Comparison of ENCODE assay signal across 14 cellular contexts in genomic region chr18:70158992-70159717, GRCh38. TPM values are rescaled to one million over a fixed set of nuclear protein-coding genes. Genes with fewer than 3 reads are reported as not detected.
A peak's percentile ranks its signal among the peaks of the same experiment; 100 is the strongest.
DNase-seq lines count a peak whose midpoint lies in the region; ATAC-seq and TF ChIP-seq lines count a peak whose summit lies in the region.
"Had no signal": no experiment of that assay in that cellular context is flagged by ENCODE, and none has a peak within 500 bp of the region (broad histone marks: within the 10 kb centered on the region; RNA-seq: fewer than 3 reads in every experiment).

No MANE protein-coding gene starts in this region.

- no TSS peak for BruUV-seq in IMR-90 (replicated peaks; lab: Mats Ljungman, UMichigan)

- no peak overlapping the region for H3K56ac ChIP-seq in IMR-90 (ENCODE audit: extremely low read depth, insufficient read depth, low read length)

- ATAC-seq in GM18870 (IDR thresholded peaks at IDR 0.05; ENCODE audit: unreplicated experiment) (peak; percentile 95), GM21526 (IDR thresholded peaks at IDR 0.05; ENCODE audit: low FRiP score, unreplicated experiment) (peak; percentile 94), HG03025 (IDR thresholded peaks at IDR 0.05; ENCODE audit: low FRiP score, unreplicated experiment) (peak; percentile 95), IMR-90 (ENCODE audit: low read depth) (no peak), psoas muscle (no peak)
- ATAC-seq: naive thymus-derived CD8-positive, alpha-beta T cell had no signal

- H3K4me1 ChIP-seq in IMR-90 (ENCODE audit: control insufficient read depth, insufficient read depth, low read length) (peaks cover 2% of the 10 kb centered on the region), psoas muscle (no peaks in the 10 kb centered on the region)
- H3K4me1 ChIP-seq: vagina had no signal

- H3K4ac ChIP-seq in IMR-90 (ENCODE audit: low read depth, low read length) = no peak overlapping the region

- WGBS in IMR-90 (ENCODE audit: extremely low coverage in 2 of 2, insufficient read length in 1 of 2), 2 experiments = no CpG with 5 or more reads among the region's 3 CpGs
- 96 to 98% (median 97%) methylated on average over 3 of the region's 3 CpGs for WGBS in psoas muscle, 3 donors

- H3K9me1 ChIP-seq in IMR-90 (ENCODE audit: insufficient read depth, low read length) = peaks cover 3% of the 10 kb centered on the region; the same call in 1 of the 2 replicates

- peaks cover 4% of the 10 kb centered on the region; the same call in 1 of the 2 replicates for H3K9me3 ChIP-seq in IMR-90 (ENCODE audit: control insufficient read depth, insufficient read depth, low read length)
- H3K9me3 ChIP-seq in psoas muscle = no peaks in the 10 kb centered on the region
- H3K9me3 ChIP-seq: vagina had no signal

- no peak overlapping the region for H3K23ac ChIP-seq in IMR-90 (ENCODE audit: low read depth, low read length)

- in situ Hi-C loops in IMR-90 (cut with MboI; ENCODE audit: low sequenced_read_pairs) = no loop called here

- H2BK120ac ChIP-seq in IMR-90 (ENCODE audit: low read depth, low read length) = no peak overlapping the region

- TF ChIP-seq RAD21 in IMR-90 (IDR thresholded peaks at IDR 0.05; ENCODE audit: low read length) = no peak

- H2AFZ ChIP-seq in IMR-90 (replicated peaks; ENCODE audit: low read length, poor library complexity) = no peak overlapping the region

- H2AK9ac ChIP-seq in IMR-90 (replicated peaks; ENCODE audit: low read depth, low read length, poor library complexity) = no peak overlapping the region

- no peak overlapping the region for H2BK5ac ChIP-seq in IMR-90 (ENCODE audit: low read depth, low read length, poor library complexity, severe bottlenecking)

- no peak overlapping the region for H3K27ac ChIP-seq in IMR-90 (ENCODE audit: insufficient read depth, low read length)
- no peak overlapping the region for H3K27ac ChIP-seq in psoas muscle
- H3K27ac ChIP-seq: vagina had no signal

- DNase-seq in IMR-90 (no peak), RPMI8226 (no peak), psoas muscle (no peak), NCI-H187 (lab: John Stamatoyannopoulos, UW) (no peak), mucosa of gallbladder (ENCODE audit: low spot score) (no peak)
- DNase-seq: CD4-positive, CD25-positive, alpha-beta regulatory T cell; naive thymus-derived CD8-positive, alpha-beta T cell; NCI-H1092; stimulated activated CD8-positive, alpha-beta memory T cell treated with anti-CD3 and anti-CD28 coated beads, Interleukin-4, amount 100 ng/mL, for 48 hours; T-helper 1 cell had no signal

- H4K20me1 ChIP-seq in IMR-90 (ENCODE audit: insufficient read depth, low read length) = no peaks in the 10 kb centered on the region

- no peak overlapping the region for H2AK5ac ChIP-seq in IMR-90 (ENCODE audit: low read depth, low read length)

- no peaks in the 10 kb centered on the region for H3K27me3 ChIP-seq in IMR-90 (ENCODE audit: control insufficient read depth, insufficient read depth, low read length)
- H3K27me3 ChIP-seq in psoas muscle (ENCODE audit: insufficient read depth in 3 of 3, low read length in 2 of 3) = no peaks in the 10 kb centered on the region
- H3K27me3 ChIP-seq: vagina had no signal

- CTCF ChIA-PET in IMR-90 (lab: Yijun Ruan, JAX) = no interaction called here

- no peak overlapping the region for H3K14ac ChIP-seq in IMR-90 (replicated peaks; ENCODE audit: low read depth, low read length)

- POLR2A ChIA-PET in IMR-90 (lab: Charles Lee; ENCODE audit: unreplicated experiment) = no interaction called here

- dilution Hi-C loops in IMR-90 (cut with HindIII; ENCODE audit: low sequenced_read_pairs, unreplicated experiment) = no loop called here

- no peak for TF ChIP-seq POLR2A in IMR-90 (IDR thresholded peaks at IDR 0.05; ENCODE audit: low read depth, low read length)

- no peak overlapping the region for H3K18ac ChIP-seq in IMR-90 (ENCODE audit: low read depth, low read length)

- H3K4me2 ChIP-seq in IMR-90 (ENCODE audit: low read depth, low read length) = no peak overlapping the region

- H4K91ac ChIP-seq in IMR-90 (ENCODE audit: insufficient read depth, low read depth, low read length) = no peak overlapping the region

- no peak overlapping the region for H2BK15ac ChIP-seq in IMR-90 (ENCODE audit: low read depth, low read length)

- no peak for TF ChIP-seq CTCF in IMR-90 (conservative IDR thresholded peaks at IDR 0.05; ENCODE audit: low read depth, low read length)
- no peak for TF ChIP-seq CTCF in psoas muscle (IDR thresholded peaks at IDR 0.05)

- peaks cover 3 to 9% of the 10 kb centered on the region in 2 experiments; a peak in 2 of 4 replicates for H3K79me1 ChIP-seq in IMR-90 (ENCODE audit: low read depth in 1 of 2, low read length in 2 of 2)

- no peak overlapping the region for H4K5ac ChIP-seq in IMR-90 (ENCODE audit: low read depth, low read length)

- no peak overlapping the region for H3K9ac ChIP-seq in IMR-90 (ENCODE audit: low read depth, low read length)

- peak overlapping the region in 1 of 2 experiments; percentile 9; a peak in 1 of 4 replicates for H4K8ac ChIP-seq in IMR-90 (ENCODE audit: low read depth in 2 of 2, low read length in 2 of 2)

- intact Hi-C loops in IMR-90 (cut with micrococcal nuclease) = no loop called here
- intact Hi-C loops in psoas muscle (cut with DNase I) = no loop called here

- H3K4me3 ChIP-seq in IMR-90 (ENCODE audit: insufficient read depth, low read depth, low read length) = no peak overlapping the region
- H3K4me3 ChIP-seq in psoas muscle = no peak overlapping the region
- H3K4me3 ChIP-seq: vagina had no signal

- peak overlapping the region; percentile 14; the same call in 1 of the 2 replicates for H2BK20ac ChIP-seq in IMR-90 (ENCODE audit: low read depth, low read length)

- H3K36me3 ChIP-seq in IMR-90 (ENCODE audit: control insufficient read depth, insufficient read depth, low read length) (no peaks in the 10 kb centered on the region), psoas muscle (ENCODE audit: insufficient read depth in 1 of 2, low read depth in 1 of 2) (peaks cover 3 to 28% of the 10 kb centered on the region in 2 donors)

TF ChIP-seq in IMR-90, 13 proteins besides CTCF, POLR2A, EP300 and RAD21:
- no peak for TF ChIP-seq SMC3 (IDR thresholded peaks at IDR 0.05; ENCODE audit: low read depth, low read length)
- TF ChIP-seq MXI1 (IDR thresholded peaks at IDR 0.05; ENCODE audit: borderline replicate concordance, low read depth, low read length) = no peak
- TF ChIP-seq ELK1 (IDR thresholded peaks at IDR 0.05; ENCODE audit: borderline replicate concordance, low read depth, low read length) = no peak
- TF ChIP-seq RCOR1 (IDR thresholded peaks at IDR 0.05; ENCODE audit: insufficient replicate concordance, low read length) = no peak
- no peak for TF ChIP-seq CHD1 (IDR thresholded peaks at IDR 0.05; ENCODE audit: low read depth, low read length)
- no peak for TF ChIP-seq NFE2L2 (IDR thresholded peaks at IDR 0.05; ENCODE audit: low read depth, low read length)

RNA-seq across cellular contexts. Expression of gene RTTN, which starts 46.3 kb away (rescaled TPM):
- total RNA-seq in IMR-90 (2012; rRNA removed) (19.9 and 21.9 TPM in 2 replicates), psoas muscle (1 to 10 TPM; 3.9 to 7.1 (median 4.5) TPM), mucosa of gallbladder (8.7 TPM)
- polyA plus RNA-seq in IMR-90 (2012; rRNA removed) (4.8 and 5.8 TPM in 2 replicates), psoas muscle (1 to 10 TPM; 1.6 to 3.4 (median 2.4) TPM)
- 1.1 and 1.9 TPM in 2 replicates for polyA plus RNA-seq in IMR-90 (2012; cell fraction: cytosol; rRNA removed)
- polyA plus RNA-seq in IMR-90 (2012; cell fraction: nucleus; rRNA removed; ENCODE audit: low replicate concordance) = 2.9 and 18.0 TPM in 2 replicates

Comparison
In these comparisons a context has a peak if more than half of its experiments do, and no peak if none do; other contexts are left out.
1. ATAC-seq: peak in GM18870 (single experiment), GM21526 (single experiment) and HG03025 (single experiment); none in IMR-90 (single experiment) and psoas muscle (0 of 4).